Comparison of ENCODE assay signal across 23 cellular contexts in genomic region chr6:142824491-142824890, GRCh38.
DNase-seq lines count a peak whose midpoint lies in the region; ATAC-seq and TF ChIP-seq lines count a peak whose summit lies in the region.
"Had no signal": no experiment of that assay in that cellular context is flagged by ENCODE, and none has a peak within 500 bp of the region (broad histone marks: within the 10 kb centered on the region; RNA-seq: fewer than 3 reads in every experiment).

No MANE protein-coding gene starts in this region.

- ATAC-seq in activated B cell treated with CpG ODN at 0.5 μM for 24 hours (ENCODE audit: low read depth): no peak
- ATAC-seq in naive thymus-derived CD4-positive, alpha-beta T cell: no peak
- ATAC-seq: A549; activated T-cell treated with anti-CD3 and anti-CD28 coated beads, Interleukin-2, amount 50 U/mL, for 4 hours; body of pancreas; esophagus mucosa; HepG2; left lung had no signal

- peaks cover 55% of the 10 kb centered on the region for H3K4me1 Mint-ChIP-seq in activated CD4-positive, alpha-beta T cell treated with anti-CD3 and anti-CD28 coated beads, Interleukin-2, amount 10 ng/mL, durations not matched to agents 24 days and 14 days
- peaks cover 56% of the 10 kb centered on the region for H3K4me1 Mint-ChIP-seq in activated CD4-positive, alpha-beta T cell treated with anti-CD3 and anti-CD28 coated beads, Interleukin-2, amount 10 ng/mL, durations not matched to agents 7 days and 5 days
- peaks cover 49% of the 10 kb centered on the region for H3K4me1 Mint-ChIP-seq in activated B cell treated with CpG ODN at 0.5 μM for 24 hours
- peaks cover 41 to 93% (median 87%) of the 10 kb centered on the region in 7 donors for H3K4me1 Mint-ChIP-seq in naive thymus-derived CD4-positive, alpha-beta T cell
- peaks cover 27 to 38% of the 10 kb centered on the region in 2 donors for H3K4me1 Mint-ChIP-seq in immature natural killer cell

- no peak overlapping the region for H3K27ac ChIP-seq in naive thymus-derived CD4-positive, alpha-beta T cell (ENCODE audit: low read depth, low read length)
- H3K27ac ChIP-seq: A549, BLaER1, body of pancreas, left lung had no signal

- no peaks in the 10 kb centered on the region for H3K9me3 ChIP-seq in naive thymus-derived CD4-positive, alpha-beta T cell (ENCODE audit: control insufficient read depth in 2 of 3, low read length in 3 of 3)
- H3K9me3 ChIP-seq: A549, body of pancreas, left lung, MG63 had no signal

- POLR2A ChIA-PET in activated CD4-positive, alpha-beta T cell treated with anti-CD3 and anti-CD28 coated beads, Interleukin-2, amount 10 ng/mL, durations not matched to agents 7 days and 5 days (lab: Charles Lee): no interaction called here
- POLR2A ChIA-PET in activated B cell treated with CpG ODN at 0.5 μM for 24 hours (lab: Charles Lee): interaction anchor here (1.2 kb wide), 1 partner anchor 121 kb away, joined by 3 read pairs; no protein-coding TSS in a partner anchor
- POLR2A ChIA-PET in naive thymus-derived CD4-positive, alpha-beta T cell (lab: Charles Lee): interaction anchor here (0.6 to 6.8 kb wide), 3 partner anchors 12 to 26 kb away, joined by 3 to 45 read pairs (median 22); no protein-coding TSS in a partner anchor

- no peak overlapping the region for H3K4me3 Mint-ChIP-seq in activated CD4-positive, alpha-beta T cell treated with anti-CD3 and anti-CD28 coated beads, Interleukin-2, amount 10 ng/mL, durations not matched to agents 24 days and 14 days
- no peak overlapping the region for H3K4me3 Mint-ChIP-seq in activated CD4-positive, alpha-beta T cell treated with anti-CD3 and anti-CD28 coated beads, Interleukin-2, amount 10 ng/mL, durations not matched to agents 7 days and 5 days
- H3K4me3 Mint-ChIP-seq in activated B cell treated with CpG ODN at 0.5 μM for 24 hours: no peak overlapping the region
- H3K4me3 Mint-ChIP-seq in naive thymus-derived CD4-positive, alpha-beta T cell: peak overlapping the region in 1 of 10 donors; percentile 37
- H3K4me3 Mint-ChIP-seq in immature natural killer cell: no peak overlapping the region
- H3K4me3 Mint-ChIP-seq: activated naive CD8-positive, alpha-beta T cell treated with anti-CD3 and anti-CD28 coated beads, Interleukin-2, amount 10 ng/mL, durations not matched to agents 7 days and 5 days; activated T-cell treated with anti-CD3 and anti-CD28 coated beads, Interleukin-2, amount 50 U/mL, for 4 hours had no signal

- no peak for TF ChIP-seq CTCF in activated B cell treated with CpG ODN at 0.5 μM for 24 hours (IDR thresholded peaks at IDR 0.05)

- peaks cover 2% of the 10 kb centered on the region for H3K27me3 Mint-ChIP-seq in activated CD4-positive, alpha-beta T cell treated with anti-CD3 and anti-CD28 coated beads, Interleukin-2, amount 10 ng/mL, durations not matched to agents 24 days and 14 days
- H3K27me3 Mint-ChIP-seq in activated CD4-positive, alpha-beta T cell treated with anti-CD3 and anti-CD28 coated beads, Interleukin-2, amount 10 ng/mL, durations not matched to agents 7 days and 5 days: no peaks in the 10 kb centered on the region
- no peaks in the 10 kb centered on the region for H3K27me3 Mint-ChIP-seq in activated B cell treated with CpG ODN at 0.5 μM for 24 hours
- no peaks in the 10 kb centered on the region for H3K27me3 Mint-ChIP-seq in naive thymus-derived CD4-positive, alpha-beta T cell
- peaks cover 0 to 6% (median 3%) of the 10 kb centered on the region in 3 donors for H3K27me3 Mint-ChIP-seq in immature natural killer cell (ENCODE audit: low read depth in 3 of 3)
- H3K27me3 Mint-ChIP-seq: activated naive CD8-positive, alpha-beta T cell treated with anti-CD3 and anti-CD28 coated beads, Interleukin-2, amount 10 ng/mL, durations not matched to agents 7 days and 5 days had no signal

- no peaks in the 10 kb centered on the region for H3K36me3 ChIP-seq in naive thymus-derived CD4-positive, alpha-beta T cell (ENCODE audit: control insufficient read depth in 2 of 3, insufficient read depth in 3 of 3, low read length in 3 of 3)
- H3K36me3 ChIP-seq: left lung, MG63 had no signal

- no peak overlapping the region for H3K4me3 ChIP-seq in naive thymus-derived CD4-positive, alpha-beta T cell (ENCODE audit: low read length)
- H3K4me3 ChIP-seq: A549, BLaER1, body of pancreas, left lung, MG63 had no signal

- DNase-seq in activated CD4-positive, alpha-beta T cell treated with anti-CD3 and anti-CD28 coated beads, Interleukin-2, amount 10 ng/mL, durations not matched to agents 24 days and 14 days: peak; percentile 35
- DNase-seq in activated CD4-positive, alpha-beta T cell treated with anti-CD3 and anti-CD28 coated beads, Interleukin-2, amount 10 ng/mL, durations not matched to agents 7 days and 5 days: no peak
- peak; percentile 20 for DNase-seq in EH (ENCODE audit: low read depth)
- no peak for DNase-seq in activated B cell treated with CpG ODN at 0.5 μM for 24 hours
- DNase-seq in naive thymus-derived CD4-positive, alpha-beta T cell: no peak
- no peak for DNase-seq in COLO668 (lab: John Stamatoyannopoulos, UW; ENCODE audit: unreplicated experiment)
- no peak for DNase-seq in immature natural killer cell
- no peak for DNase-seq in ureter (ENCODE audit: low spot score)
- DNase-seq: activated naive CD8-positive, alpha-beta T cell treated with anti-CD3 and anti-CD28 coated beads, Interleukin-2, amount 10 ng/mL, durations not matched to agents 7 days and 5 days; activated T-cell treated with anti-CD3 and anti-CD28 coated beads, Interleukin-2, amount 50 U/mL, for 4 hours; body of pancreas; effector memory CD4-positive, alpha-beta T cell; left lung; MG63; NCI-H1436 treated with DMSO at 0.1 percent for 48 hours; nucleus accumbens; SIG-M5; stimulated activated CD4-positive, alpha-beta T cell treated with anti-CD3 and anti-CD28 coated beads, Interleukin-4, amount 100 ng/mL, for 4 hours; T-helper 1 cell had no signal

- peaks cover 33 to 44% of the 10 kb centered on the region in 2 donors for H3K4me1 ChIP-seq in naive thymus-derived CD4-positive, alpha-beta T cell (ENCODE audit: control insufficient read depth in 2 of 2, insufficient read depth in 2 of 2, low read length in 2 of 2)

- H3K36me3 Mint-ChIP-seq in activated CD4-positive, alpha-beta T cell treated with anti-CD3 and anti-CD28 coated beads, Interleukin-2, amount 10 ng/mL, durations not matched to agents 24 days and 14 days (ENCODE audit: low read depth): peaks cover 36% of the 10 kb centered on the region
- peaks cover 26% of the 10 kb centered on the region for H3K36me3 Mint-ChIP-seq in activated CD4-positive, alpha-beta T cell treated with anti-CD3 and anti-CD28 coated beads, Interleukin-2, amount 10 ng/mL, durations not matched to agents 7 days and 5 days (ENCODE audit: low read depth)
- peaks cover 26% of the 10 kb centered on the region for H3K36me3 Mint-ChIP-seq in activated B cell treated with CpG ODN at 0.5 μM for 24 hours (ENCODE audit: low read depth)
- H3K36me3 Mint-ChIP-seq in naive thymus-derived CD4-positive, alpha-beta T cell: peaks cover 7 to 32% (median 23%) of the 10 kb centered on the region in 5 donors
- peaks cover 0 to 11% (median 11%) of the 10 kb centered on the region in 3 donors for H3K36me3 Mint-ChIP-seq in immature natural killer cell

- intact Hi-C loops in activated CD4-positive, alpha-beta T cell treated with anti-CD3 and anti-CD28 coated beads, Interleukin-2, amount 10 ng/mL, durations not matched to agents 24 days and 14 days (cut with micrococcal nuclease): loop anchor here (5.0 kb wide), 1 partner anchor 313 kb away; no protein-coding TSS in a partner anchor
- intact Hi-C loops in activated B cell treated with CpG ODN at 0.5 μM for 24 hours (cut with micrococcal nuclease): loop anchor here (5.0 kb wide), 3 partner anchors 33 to 77 kb away; no protein-coding TSS in a partner anchor
- intact Hi-C loops in naive thymus-derived CD4-positive, alpha-beta T cell (cut with micrococcal nuclease): loop anchor here in 1 of 2 donors (5.0 kb wide), 1 partner anchor 33 kb away; no protein-coding TSS in a partner anchor

- peak overlapping the region; percentile 10 for H3K27ac Mint-ChIP-seq in activated CD4-positive, alpha-beta T cell treated with anti-CD3 and anti-CD28 coated beads, Interleukin-2, amount 10 ng/mL, durations not matched to agents 24 days and 14 days
- no peak overlapping the region for H3K27ac Mint-ChIP-seq in activated CD4-positive, alpha-beta T cell treated with anti-CD3 and anti-CD28 coated beads, Interleukin-2, amount 10 ng/mL, durations not matched to agents 7 days and 5 days
- H3K27ac Mint-ChIP-seq in activated B cell treated with CpG ODN at 0.5 μM for 24 hours (peak overlapping the region; percentile 56), immature natural killer cell (no peak overlapping the region)
- peak overlapping the region in 8 of 9 donors; percentile 30 to 90 (median 66) for H3K27ac Mint-ChIP-seq in naive thymus-derived CD4-positive, alpha-beta T cell
- H3K27ac Mint-ChIP-seq: activated naive CD8-positive, alpha-beta T cell treated with anti-CD3 and anti-CD28 coated beads, Interleukin-2, amount 10 ng/mL, durations not matched to agents 7 days and 5 days had no signal

- CTCF ChIA-PET in activated CD4-positive, alpha-beta T cell treated with anti-CD3 and anti-CD28 coated beads, Interleukin-2, amount 10 ng/mL, durations not matched to agents 7 days and 5 days (lab: Charles Lee): interaction anchor here (1.7 kb wide), 1 partner anchor 13 kb away, joined by 4 read pairs; no protein-coding TSS in a partner anchor
- CTCF ChIA-PET in activated B cell treated with CpG ODN at 0.5 μM for 24 hours (lab: Charles Lee): interaction anchor here (0.7 to 2.2 kb wide), 3 partner anchors 9 to 78 kb away, joined by 3 to 5 read pairs (median 3); no protein-coding TSS in a partner anchor
- CTCF ChIA-PET in naive thymus-derived CD4-positive, alpha-beta T cell (lab: Charles Lee): interaction anchor here (1.1 kb wide), 1 partner anchor 41 kb away, joined by 5 read pairs; no protein-coding TSS in a partner anchor

- no peaks in the 10 kb centered on the region for H3K9me3 Mint-ChIP-seq in activated CD4-positive, alpha-beta T cell treated with anti-CD3 and anti-CD28 coated beads, Interleukin-2, amount 10 ng/mL, durations not matched to agents 24 days and 14 days
- no peaks in the 10 kb centered on the region for H3K9me3 Mint-ChIP-seq in activated CD4-positive, alpha-beta T cell treated with anti-CD3 and anti-CD28 coated beads, Interleukin-2, amount 10 ng/mL, durations not matched to agents 7 days and 5 days
- no peaks in the 10 kb centered on the region for H3K9me3 Mint-ChIP-seq in activated B cell treated with CpG ODN at 0.5 μM for 24 hours
- H3K9me3 Mint-ChIP-seq in naive thymus-derived CD4-positive, alpha-beta T cell: peaks cover 0 to 13% (median 0%) of the 10 kb centered on the region in 11 donors
- no peaks in the 10 kb centered on the region for H3K9me3 Mint-ChIP-seq in immature natural killer cell
- H3K9me3 Mint-ChIP-seq: activated naive CD8-positive, alpha-beta T cell treated with anti-CD3 and anti-CD28 coated beads, Interleukin-2, amount 10 ng/mL, durations not matched to agents 7 days and 5 days; activated T-cell treated with anti-CD3 and anti-CD28 coated beads, Interleukin-2, amount 50 U/mL, for 4 hours had no signal

- H3K27me3 ChIP-seq in naive thymus-derived CD4-positive, alpha-beta T cell (ENCODE audit: control insufficient read depth in 2 of 2, insufficient read depth in 2 of 2, low read length in 2 of 2): no peaks in the 10 kb centered on the region
- H3K27me3 ChIP-seq: BLaER1, body of pancreas, left lung, MG63 had no signal

Comparison
In these comparisons a context has a peak if more than half of its experiments do, and no peak if none do; other contexts are left out.
1. DNase-seq: peak in activated CD4-positive, alpha-beta T cell treated with anti-CD3 and anti-CD28 coated beads, Interleukin-2, amount 10 ng/mL, durations not matched to agents 24 days and 14 days (single experiment) and EH (single experiment); none in activated CD4-positive, alpha-beta T cell treated with anti-CD3 and anti-CD28 coated beads, Interleukin-2, amount 10 ng/mL, durations not matched to agents 7 days and 5 days (single experiment), activated B cell treated with CpG ODN at 0.5 μM for 24 hours (single experiment), naive thymus-derived CD4-positive, alpha-beta T cell (0 of 9), COLO668 (single experiment), immature natural killer cell (0 of 3) and ureter (single experiment).
2. H3K27ac Mint-ChIP-seq: peak in activated CD4-positive, alpha-beta T cell treated with anti-CD3 and anti-CD28 coated beads, Interleukin-2, amount 10 ng/mL, durations not matched to agents 24 days and 14 days (single experiment), activated B cell treated with CpG ODN at 0.5 μM for 24 hours (single experiment) and naive thymus-derived CD4-positive, alpha-beta T cell (8 of 9); none in activated CD4-positive, alpha-beta T cell treated with anti-CD3 and anti-CD28 coated beads, Interleukin-2, amount 10 ng/mL, durations not matched to agents 7 days and 5 days (single experiment) and immature natural killer cell (0 of 6).